In the genomic region with DNA sequence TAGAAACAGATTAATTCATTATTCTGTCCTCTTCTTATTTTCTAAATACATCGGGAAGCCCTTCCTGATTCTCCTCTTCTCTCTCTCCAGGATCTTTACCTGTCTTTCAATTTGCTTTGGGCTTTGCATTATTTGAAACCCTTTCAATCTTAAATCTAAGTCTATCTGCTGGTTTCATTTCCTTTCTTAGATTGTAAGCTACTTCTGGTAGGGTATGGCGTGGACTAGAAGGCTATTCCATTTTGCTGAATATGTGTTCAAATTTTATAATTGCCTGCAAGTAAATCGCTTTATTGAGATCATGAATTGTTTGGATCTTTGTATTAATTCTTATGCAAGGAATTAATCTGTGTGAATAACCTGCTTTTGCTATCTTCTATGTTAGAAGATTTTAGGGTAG, we compare ENCODE assay signal across 17 cellular contexts. TPM values are rescaled to one million over a fixed set of nuclear protein-coding genes. Genes with fewer than 3 reads are reported as not detected.
DNase-seq lines count a peak whose midpoint lies in the region; ATAC-seq and TF ChIP-seq lines count a peak whose summit lies in the region.
"Had no signal": no experiment of that assay in that cellular context is flagged by ENCODE, and none has a peak within 500 bp of the region (broad histone marks: within the 10 kb centered on the region; RNA-seq: fewer than 3 reads in every experiment).

No MANE protein-coding gene starts in this region.

- H3K36me3 Mint-ChIP-seq in activated T-helper 1 cell treated with anti-CD3 and anti-CD28 coated beads, Interleukin-12 subunit alpha, Interleukin-12 subunit beta, Interleukin-2, Interleukin-4 antibody, amounts not matched to agents 30 ng/mL and 10 ng/mL and 1 ng/mL, durations not matched to agents 14 hours and 24 hours and 36 hours (ENCODE audit: low read depth), result peaks cover 51% of the 10 kb centered on the region

- peaks cover 0 to 20% of the 10 kb centered on the region in 2 experiments; a peak in 3 of 4 replicates for H3K4me1 ChIP-seq in SK-N-SH (ENCODE audit: control insufficient read depth in 1 of 2, insufficient read depth in 2 of 2, low read depth in 1 of 2, low read length in 1 of 2)
- H3K4me1 ChIP-seq: BLaER1 had no signal

- CTCF ChIA-PET in SK-N-SH (lab: Yijun Ruan, JAX), result no interaction called here

- H3K9me3 Mint-ChIP-seq in activated T-helper 1 cell treated with anti-CD3 and anti-CD28 coated beads, Interleukin-12 subunit alpha, Interleukin-12 subunit beta, Interleukin-2, Interleukin-4 antibody, amounts not matched to agents 30 ng/mL and 10 ng/mL and 1 ng/mL, durations not matched to agents 14 hours and 24 hours and 36 hours, result peaks cover 21% of the 10 kb centered on the region

- TF ChIP-seq CTCF in GM06990 (IDR thresholded peaks at IDR 0.05; ENCODE audit: insufficient read depth, low read length, poor library complexity, severe bottlenecking) (no peak), SK-N-SH (IDR thresholded peaks at IDR 0.05) (no peak)

- intact Hi-C loops in activated T-helper 1 cell treated with anti-CD3 and anti-CD28 coated beads, Interleukin-12 subunit alpha, Interleukin-12 subunit beta, Interleukin-2, Interleukin-4 antibody, amounts not matched to agents 30 ng/mL and 10 ng/mL and 1 ng/mL, durations not matched to agents 14 hours and 24 hours and 36 hours (cut with micrococcal nuclease), result no loop called here
- intact Hi-C loops in sciatic nerve (cut with DNase I), result no loop called here

- H3F3A ChIP-seq in SK-N-SH (replicated peaks; ENCODE audit: insufficient read depth), result peaks cover 43% of the 10 kb centered on the region

- no peak for DNase-seq in GM06990 (ENCODE audit: extremely low read depth, insufficient read length)
- no peak for DNase-seq in activated T-helper 1 cell treated with anti-CD3 and anti-CD28 coated beads, Interleukin-12 subunit alpha, Interleukin-12 subunit beta, Interleukin-2, Interleukin-4 antibody, amounts not matched to agents 30 ng/mL and 10 ng/mL and 1 ng/mL, durations not matched to agents 14 hours and 24 hours and 36 hours (ENCODE audit: low spot score)
- DNase-seq in sciatic nerve (ENCODE audit: low spot score), result no peak
- no peak for DNase-seq in caudate nucleus (lab: John Stamatoyannopoulos, UW)
- no peak for DNase-seq in SK-N-SH
- DNase-seq: activated CD4-positive, CD25-positive, alpha-beta regulatory T cell; activated naive CD4-positive, alpha-beta T cell treated with anti-CD3 and anti-CD28 coated beads for 36 hours; NCI-H1105 treated with DMSO at 0.1 percent for 48 hours; NCI-H748 treated with DMSO at 0.1 percent for 48 hours; stimulated activated CD4-positive, alpha-beta T cell treated with anti-CD3 and anti-CD28 coated beads, Interleukin-1b, Interleukin-23, amount 100 ng/mL, for 48 hours had no signal

- ATAC-seq in GM19043 (IDR thresholded peaks at IDR 0.05; ENCODE audit: low read depth, unreplicated experiment), result peak; percentile 4
- ATAC-seq in HG02852 (IDR thresholded peaks at IDR 0.05; ENCODE audit: unreplicated experiment), result peak; percentile 14
- no peak for ATAC-seq in sciatic nerve
- no peak for ATAC-seq in HG02588 (IDR thresholded peaks at IDR 0.05; ENCODE audit: unreplicated experiment)

- no peaks in the 10 kb centered on the region for H3K27me3 ChIP-seq in GM06990 (replicated peaks; ENCODE audit: control insufficient read depth, insufficient read depth, low read length)
- H3K27me3 ChIP-seq in SK-N-SH (ENCODE audit: insufficient read depth), result no peaks in the 10 kb centered on the region
- H3K27me3 ChIP-seq: BLaER1, SJSA1 had no signal

- no peak overlapping the region for H3K27ac Mint-ChIP-seq in activated T-helper 1 cell treated with anti-CD3 and anti-CD28 coated beads, Interleukin-12 subunit alpha, Interleukin-12 subunit beta, Interleukin-2, Interleukin-4 antibody, amounts not matched to agents 30 ng/mL and 10 ng/mL and 1 ng/mL, durations not matched to agents 14 hours and 24 hours and 36 hours
- H3K27ac Mint-ChIP-seq: activated naive CD4-positive, alpha-beta T cell treated with anti-CD3 and anti-CD28 coated beads for 36 hours; progenitor cell of endocrine pancreas; stimulated activated effector memory CD8-positive, alpha-beta T cell treated with anti-CD3 and anti-CD28 coated beads, Interleukin-12 subunit alpha, Interleukin-12 subunit beta, amount 100 ng/mL, for 72 hours had no signal

- no peaks in the 10 kb centered on the region for H3K9me2 ChIP-seq in SK-N-SH

- H3K4me2 ChIP-seq in SK-N-SH, result no peak overlapping the region
- H3K4me2 ChIP-seq: BLaER1 had no signal

- no peaks in the 10 kb centered on the region for H3K27me3 Mint-ChIP-seq in activated T-helper 1 cell treated with anti-CD3 and anti-CD28 coated beads, Interleukin-12 subunit alpha, Interleukin-12 subunit beta, Interleukin-2, Interleukin-4 antibody, amounts not matched to agents 30 ng/mL and 10 ng/mL and 1 ng/mL, durations not matched to agents 14 hours and 24 hours and 36 hours (ENCODE audit: insufficient read depth)
- H3K27me3 Mint-ChIP-seq: progenitor cell of endocrine pancreas had no signal

- no peak overlapping the region for H3K9ac ChIP-seq in SK-N-SH
- H3K9ac ChIP-seq: BLaER1 had no signal

- TF ChIP-seq RAD21 in SK-N-SH (IDR thresholded peaks at IDR 0.05; ENCODE audit: low read length), result no peak

- WGBS in SK-N-SH (ENCODE audit: low lambda C conversion rate), result 92% methylated on average over 3 of the region's 3 CpGs

- H2AFZ ChIP-seq in SK-N-SH (ENCODE audit: low read depth), result no peak overlapping the region

- POLR2A ChIA-PET in SK-N-SH (lab: Yijun Ruan, JAX), result no interaction called here

- H3K4me3 Mint-ChIP-seq in activated T-helper 1 cell treated with anti-CD3 and anti-CD28 coated beads, Interleukin-12 subunit alpha, Interleukin-12 subunit beta, Interleukin-2, Interleukin-4 antibody, amounts not matched to agents 30 ng/mL and 10 ng/mL and 1 ng/mL, durations not matched to agents 14 hours and 24 hours and 36 hours, result peak overlapping the region; percentile 23
- H3K4me3 Mint-ChIP-seq: activated naive CD4-positive, alpha-beta T cell treated with anti-CD3 and anti-CD28 coated beads for 36 hours; stimulated activated effector memory CD8-positive, alpha-beta T cell treated with anti-CD3 and anti-CD28 coated beads, Interleukin-12 subunit alpha, Interleukin-12 subunit beta, amount 100 ng/mL, for 72 hours had no signal

- H3K4me1 Mint-ChIP-seq in activated T-helper 1 cell treated with anti-CD3 and anti-CD28 coated beads, Interleukin-12 subunit alpha, Interleukin-12 subunit beta, Interleukin-2, Interleukin-4 antibody, amounts not matched to agents 30 ng/mL and 10 ng/mL and 1 ng/mL, durations not matched to agents 14 hours and 24 hours and 36 hours (ENCODE audit: low read depth), result peaks cover 72% of the 10 kb centered on the region

- no peak for TF ChIP-seq EP300 in SK-N-SH (IDR thresholded peaks at IDR 0.05; ENCODE audit: borderline replicate concordance in 1 of 2, low read depth in 1 of 2, low read length in 1 of 2)

- H3K79me2 ChIP-seq in SK-N-SH (ENCODE audit: insufficient read depth), result peaks cover 100% of the 10 kb centered on the region

- H3K4me3 ChIP-seq in GM06990 (replicated peaks; ENCODE audit: low read depth, low read length) (peak overlapping the region; percentile 14), SK-N-SH (ENCODE audit: low read depth in 2 of 2, low read length in 1 of 2) (no peak overlapping the region)
- H3K4me3 ChIP-seq: BLaER1, SJSA1 had no signal

- no peaks in the 10 kb centered on the region; the same call in 1 of the 2 replicates for H4K20me1 ChIP-seq in SK-N-SH (ENCODE audit: insufficient read depth)

- H3K36me3 ChIP-seq in GM06990 (ENCODE audit: control insufficient read depth, insufficient read depth, low read length) (no peaks in the 10 kb centered on the region), SK-N-SH (replicated peaks in 1 of 2; ENCODE audit: control insufficient read depth in 1 of 2, insufficient read depth in 2 of 2, low read length in 1 of 2) (peaks cover 0 to 13% of the 10 kb centered on the region in 2 experiments)

- H3K27ac ChIP-seq in caudate nucleus (ENCODE audit: low read depth, low read length), result no peak overlapping the region
- peak overlapping the region in 1 of 2 experiments; percentile 68; a peak in 1 of 4 replicates for H3K27ac ChIP-seq in SK-N-SH (ENCODE audit: low read depth in 2 of 2, low read length in 1 of 2)
- H3K27ac ChIP-seq: BLaER1 had no signal

- H3K9me3 ChIP-seq in SK-N-SH, result peaks cover 8% of the 10 kb centered on the region

TF ChIP-seq in SK-N-SH, 30 proteins besides CTCF, POLR2A, EP300 and RAD21:
- no peak for TF ChIP-seq RXRA (IDR thresholded peaks at IDR 0.05; ENCODE audit: borderline replicate concordance, low read depth)

RNA-seq across cellular contexts. Expression of a gene that starts 11.1 kb away (rescaled TPM):
- 23.3 and 26.8 TPM in 2 replicates for total RNA-seq in activated T-helper 1 cell treated with anti-CD3 and anti-CD28 coated beads, Interleukin-12 subunit alpha, Interleukin-12 subunit beta, Interleukin-2, Interleukin-4 antibody, amounts not matched to agents 30 ng/mL and 10 ng/mL and 1 ng/mL, durations not matched to agents 14 hours and 24 hours and 36 hours
- 25.1 TPM for total RNA-seq in sciatic nerve
- polyA plus RNA-seq in SK-N-SH (2012; rRNA removed), result 19.1 and 23.9 TPM in 2 replicates
- 19.9 and 21.8 TPM in 2 replicates for polyA plus RNA-seq in SK-N-SH (2012; cell fraction: cytosol; rRNA removed)
- polyA plus RNA-seq in SK-N-SH (2012; cell fraction: nucleus; rRNA removed), result 16.4 and 22.2 TPM in 2 replicates

RNA-seq across cellular contexts. Expression of a gene that starts 37.8 kb away (rescaled TPM):
- total RNA-seq in activated T-helper 1 cell treated with anti-CD3 and anti-CD28 coated beads, Interleukin-12 subunit alpha, Interleukin-12 subunit beta, Interleukin-2, Interleukin-4 antibody, amounts not matched to agents 30 ng/mL and 10 ng/mL and 1 ng/mL, durations not matched to agents 14 hours and 24 hours and 36 hours, result 0.80 and 1.5 TPM in 2 replicates
- total RNA-seq in sciatic nerve, result 3.0 TPM
- 23.9 and 31.7 TPM in 2 replicates for polyA plus RNA-seq in SK-N-SH (2012; rRNA removed)
- polyA plus RNA-seq in SK-N-SH (2012; cell fraction: cytosol; rRNA removed), result 31.7 and 47.3 TPM in 2 replicates
- polyA plus RNA-seq in SK-N-SH (2012; cell fraction: nucleus; rRNA removed), result 21.4 and 30.2 TPM in 2 replicates

Comparison
In these comparisons a context has a peak if more than half of its experiments do, and no peak if none do; other contexts are left out.
1. ATAC-seq: peak in GM19043 (single experiment) and HG02852 (single experiment); none in sciatic nerve (single experiment) and HG02588 (single experiment).